Comparison of ENCODE assay signal across 21 cellular contexts in the genomic region with DNA sequence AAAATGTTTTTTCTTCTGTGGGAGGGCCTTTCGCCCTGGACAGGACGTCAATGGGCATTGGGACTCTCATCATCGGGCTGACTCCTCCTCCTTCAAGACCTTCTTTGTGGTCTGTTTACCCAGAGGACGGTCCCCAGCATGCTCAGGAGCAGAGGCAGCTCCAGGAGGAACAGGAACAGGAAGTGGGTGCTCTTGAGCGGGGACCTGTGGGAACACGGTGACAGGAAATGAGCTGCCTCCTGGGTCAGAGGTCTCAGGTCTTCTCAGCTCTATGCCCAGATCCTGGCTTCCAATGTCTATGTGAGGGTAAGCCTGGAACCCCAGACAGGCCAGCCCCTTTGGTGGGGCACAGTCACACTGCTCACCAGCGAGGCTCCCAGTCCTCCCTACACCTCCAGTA. TPM values are rescaled to one million over a fixed set of nuclear protein-coding genes. Genes with fewer than 3 reads are reported as not detected.
"Had no signal": no experiment of that assay in that cellular context is flagged by ENCODE, and none has a peak within 500 bp of the region (broad histone marks: within the 10 kb centered on the region; RNA-seq: fewer than 3 reads in every experiment).

No MANE protein-coding gene starts in this region.

- H3K27me3 ChIP-seq: body of pancreas, right lobe of liver had no signal

- H3K36me3 Mint-ChIP-seq: activated CD4-positive, alpha-beta memory T cell treated with anti-CD3 and anti-CD28 coated beads for 36 hours; stimulated activated effector memory CD8-positive, alpha-beta T cell treated with anti-CD3 and anti-CD28 coated beads, Interleukin-12 subunit alpha, Interleukin-12 subunit beta, amount 100 ng/mL, for 72 hours had no signal

- H3K9me3 ChIP-seq: body of pancreas, prostate gland, right lobe of liver had no signal

- DNase-seq: activated CD4-positive, alpha-beta memory T cell treated with anti-CD3 and anti-CD28 coated beads for 36 hours; activated CD4-positive, CD25-positive, alpha-beta regulatory T cell treated with anti-CD3 and anti-CD28 coated beads, Interleukin-2, amount 50 U/mL, for 72 hours; activated CD8-positive, alpha-beta memory T cell treated with anti-CD3 and anti-CD28 coated beads, Interleukin-2, amount 50 U/mL, for 4 hours; activated naive CD4-positive, alpha-beta T cell treated with Interleukin-2 at 50 U/mL for 16 hours; amniotic stem cell; body of pancreas; erythroblast; hippocampal formation; left ventricle myocardium superior; mesendoderm; right lobe of liver; T-helper 2 cell; trophoblast cell had no signal

- H3K4me3 Mint-ChIP-seq: activated CD4-positive, alpha-beta memory T cell treated with anti-CD3 and anti-CD28 coated beads for 36 hours; dendritic cell treated with granulocyte-macrophage colony-stimulating factor and Interleukin-4, amounts not matched to agents 40 ng/mL and 50 ng/mL, for 4 days; nephron; stimulated activated effector memory CD8-positive, alpha-beta T cell treated with anti-CD3 and anti-CD28 coated beads, Interleukin-12 subunit alpha, Interleukin-12 subunit beta, amount 100 ng/mL, for 72 hours had no signal

- ATAC-seq: body of pancreas; left ventricle myocardium superior; stimulated activated effector memory CD8-positive, alpha-beta T cell treated with anti-CD3 and anti-CD28 coated beads, Interleukin-12 subunit alpha, Interleukin-12 subunit beta, amount 100 ng/mL, for 72 hours had no signal

- H3K4me1 ChIP-seq: body of pancreas, prostate gland, right lobe of liver had no signal

- H3K9me3 Mint-ChIP-seq: dendritic cell treated with granulocyte-macrophage colony-stimulating factor and Interleukin-4, amounts not matched to agents 40 ng/mL and 50 ng/mL, for 4 days; stimulated activated effector memory CD8-positive, alpha-beta T cell treated with anti-CD3 and anti-CD28 coated beads, Interleukin-12 subunit alpha, Interleukin-12 subunit beta, amount 100 ng/mL, for 72 hours had no signal

- H3K4me3 ChIP-seq: body of pancreas, prostate gland, right lobe of liver had no signal

- H3K4me1 Mint-ChIP-seq: nephron had no signal

- H3K27ac Mint-ChIP-seq: activated CD4-positive, alpha-beta memory T cell treated with anti-CD3 and anti-CD28 coated beads for 36 hours; dendritic cell treated with granulocyte-macrophage colony-stimulating factor and Interleukin-4, amounts not matched to agents 40 ng/mL and 50 ng/mL, for 4 days; nephron had no signal

- H3K36me3 ChIP-seq: prostate gland, right lobe of liver had no signal

- H3K27ac ChIP-seq: body of pancreas, prostate gland, right lobe of liver had no signal

RNA-seq across cellular contexts. Expression of a gene that starts 12.2 kb away (rescaled TPM):
- total RNA-seq: activated CD4-positive, alpha-beta memory T cell treated with anti-CD3 and anti-CD28 coated beads for 36 hours; body of pancreas; glomerular endothelial cell; kidney epithelial cell; left ventricle myocardium superior; prostate gland; right lobe of liver; subcutaneous adipose tissue had no signal

RNA-seq across cellular contexts. Expression of a gene that starts 12.6 kb away (rescaled TPM):
- total RNA-seq: activated CD4-positive, alpha-beta memory T cell treated with anti-CD3 and anti-CD28 coated beads for 36 hours; body of pancreas; glomerular endothelial cell; kidney epithelial cell; left ventricle myocardium superior; omental fat pad; prostate gland; subcutaneous adipose tissue had no signal

RNA-seq across cellular contexts. Expression of a gene that starts 34.0 kb away (rescaled TPM):
- total RNA-seq: glomerular endothelial cell, kidney epithelial cell had no signal

RNA-seq across cellular contexts. Expression of a gene that starts 43.6 kb away (rescaled TPM):
- total RNA-seq: activated CD4-positive, alpha-beta memory T cell treated with anti-CD3 and anti-CD28 coated beads for 36 hours; body of pancreas; glomerular endothelial cell; kidney epithelial cell had no signal

RNA-seq across cellular contexts. Expression of a gene that starts 48.6 kb away (rescaled TPM):
- total RNA-seq: activated CD4-positive, alpha-beta memory T cell treated with anti-CD3 and anti-CD28 coated beads for 36 hours; body of pancreas; glomerular endothelial cell; kidney epithelial cell had no signal
